In the genomic region with DNA sequence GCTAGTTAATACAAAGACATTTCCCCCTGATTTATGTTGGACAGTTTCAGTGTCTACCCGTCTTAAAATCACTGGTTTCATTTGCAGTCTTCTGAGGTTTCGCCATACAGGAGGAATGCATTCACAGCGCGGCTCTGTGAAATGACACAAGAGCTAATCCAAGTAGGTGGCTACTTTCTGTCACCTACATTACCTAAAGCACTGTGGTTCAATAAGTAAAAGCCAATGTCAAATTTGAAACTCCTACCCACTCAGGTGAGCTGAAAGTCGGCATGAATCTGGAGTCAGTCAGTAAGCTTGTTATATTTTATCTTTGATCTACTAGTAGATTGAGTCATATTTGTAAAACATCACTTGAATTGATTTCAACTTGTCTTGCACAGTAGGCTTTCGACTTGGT, we compare ENCODE assay signal across 18 cellular contexts.
A peak's percentile ranks its signal among the peaks of the same experiment; 100 is the strongest.
DNase-seq lines count a peak whose midpoint lies in the region; ATAC-seq and TF ChIP-seq lines count a peak whose summit lies in the region.
"Had no signal": no experiment of that assay in that cellular context is flagged by ENCODE, and none has a peak within 500 bp of the region (broad histone marks: within the 10 kb centered on the region; RNA-seq: fewer than 3 reads in every experiment).

No MANE protein-coding gene starts in this region.

- H3K4me1 ChIP-seq in Panc1 (ENCODE audit: control insufficient read depth, insufficient read depth, low read length) = peaks cover 5% of the 10 kb centered on the region; the same call in 1 of the 2 replicates
- H3K4me1 ChIP-seq: BE2C, Caco-2 had no signal

- intact Hi-C loops in activated CD4-positive, alpha-beta T cell treated with anti-CD3 and anti-CD28 coated beads for 36 hours (cut with DNase I, micrococcal nuclease) = loop anchor here (2.0 to 10.0 kb wide), 6 partner anchors 111 to 1516 kb away; no protein-coding TSS in a partner anchor
- intact Hi-C loops in Panc1 (cut with micrococcal nuclease; ENCODE audit: unreplicated experiment) = loop anchor here (5.0 to 10.0 kb wide), 3 partner anchors 121 to 529 kb away; no protein-coding TSS in a partner anchor

- POLR2A ChIA-PET in activated CD4-positive, alpha-beta T cell treated with anti-CD3 and anti-CD28 coated beads for 36 hours (lab: Charles Lee) = interaction anchor here (0.7 kb wide), 1 partner anchor 357 kb away, joined by 3 read pairs; no protein-coding TSS in a partner anchor
- POLR2A ChIA-PET in Panc1 (lab: Charles Lee) = no interaction called here

- no peak overlapping the region for H3K4me3 Mint-ChIP-seq in activated CD4-positive, alpha-beta T cell treated with anti-CD3 and anti-CD28 coated beads for 36 hours
- peak overlapping the region; percentile 17 for H3K4me3 Mint-ChIP-seq in activated naive CD4-positive, alpha-beta T cell treated with anti-CD3 and anti-CD28 coated beads, Interleukin-2, amount 50 U/mL, for 24 hours
- H3K4me3 Mint-ChIP-seq: CD4-positive, CD25-positive, alpha-beta regulatory T cell; HFFc6 had no signal

- H3K9me3 Mint-ChIP-seq in activated CD4-positive, alpha-beta T cell treated with anti-CD3 and anti-CD28 coated beads for 36 hours (ENCODE audit: low read depth) = no peaks in the 10 kb centered on the region
- H3K9me3 Mint-ChIP-seq in activated naive CD4-positive, alpha-beta T cell treated with anti-CD3 and anti-CD28 coated beads, Interleukin-2, amount 50 U/mL, for 24 hours = no peaks in the 10 kb centered on the region
- H3K9me3 Mint-ChIP-seq: HFFc6 had no signal

- H3K36me3 Mint-ChIP-seq in activated CD4-positive, alpha-beta T cell treated with anti-CD3 and anti-CD28 coated beads for 36 hours (ENCODE audit: low read depth) = no peaks in the 10 kb centered on the region
- no peaks in the 10 kb centered on the region for H3K36me3 Mint-ChIP-seq in activated naive CD4-positive, alpha-beta T cell treated with anti-CD3 and anti-CD28 coated beads, Interleukin-2, amount 50 U/mL, for 24 hours
- H3K36me3 Mint-ChIP-seq: CD4-positive, CD25-positive, alpha-beta regulatory T cell had no signal

- no peaks in the 10 kb centered on the region for H3K9me3 ChIP-seq in Panc1 (ENCODE audit: control insufficient read depth, insufficient read depth, low read depth, low read length)
- H3K9me3 ChIP-seq: BE2C, Caco-2 had no signal

- peaks cover 17% of the 10 kb centered on the region for H3K4me1 Mint-ChIP-seq in activated CD4-positive, alpha-beta T cell treated with anti-CD3 and anti-CD28 coated beads for 36 hours
- peaks cover 20% of the 10 kb centered on the region for H3K4me1 Mint-ChIP-seq in activated naive CD4-positive, alpha-beta T cell treated with anti-CD3 and anti-CD28 coated beads, Interleukin-2, amount 50 U/mL, for 24 hours

- in situ Hi-C loops in Panc1 (cut with HindIII; ENCODE audit: low pct_unique_long_range_greater_than_20kb, low sequenced_read_pairs) = no loop called here

- H3K27ac Mint-ChIP-seq in activated CD4-positive, alpha-beta T cell treated with anti-CD3 and anti-CD28 coated beads for 36 hours = no peak overlapping the region
- peak overlapping the region; percentile 14 for H3K27ac Mint-ChIP-seq in activated naive CD4-positive, alpha-beta T cell treated with anti-CD3 and anti-CD28 coated beads, Interleukin-2, amount 50 U/mL, for 24 hours
- H3K27ac Mint-ChIP-seq: CD4-positive, CD25-positive, alpha-beta regulatory T cell; HFFc6 had no signal

- no peak overlapping the region for H3K4me3 ChIP-seq in Panc1 (ENCODE audit: low read depth in 2 of 2, low read length in 2 of 2)

- H3K27me3 ChIP-seq in Panc1 (ENCODE audit: control insufficient read depth, insufficient read depth, low read length) = no peaks in the 10 kb centered on the region

- no TSS peak for BruUV-seq in Panc1 (replicated peaks; lab: Mats Ljungman, UMichigan)

- CTCF ChIA-PET in activated CD4-positive, alpha-beta T cell treated with anti-CD3 and anti-CD28 coated beads for 36 hours (lab: Charles Lee) = interaction anchor here (0.7 to 3.2 kb wide), 5 partner anchors 10 to 446 kb away, joined by 3 to 13 read pairs (median 4); no protein-coding TSS in a partner anchor
- CTCF ChIA-PET in Panc1 (lab: Charles Lee) = no interaction called here

- H3K27me3 Mint-ChIP-seq in activated CD4-positive, alpha-beta T cell treated with anti-CD3 and anti-CD28 coated beads for 36 hours = peaks cover 6% of the 10 kb centered on the region
- no peaks in the 10 kb centered on the region for H3K27me3 Mint-ChIP-seq in activated naive CD4-positive, alpha-beta T cell treated with anti-CD3 and anti-CD28 coated beads, Interleukin-2, amount 50 U/mL, for 24 hours

- TF ChIP-seq CTCF in Panc1 (IDR thresholded peaks at IDR 0.05) = no peak

- DNase-seq in activated CD4-positive, alpha-beta T cell treated with anti-CD3 and anti-CD28 coated beads for 36 hours = peak; percentile 24
- DNase-seq in activated CD4-positive, alpha-beta T cell treated with anti-CD3 and anti-CD28 coated beads, Interleukin-2, amount 50 U/mL, for 4 hours = no peak
- DNase-seq in activated naive CD4-positive, alpha-beta T cell treated with anti-CD3 and anti-CD28 coated beads, Interleukin-2, amount 50 U/mL, for 16 hours = no peak
- DNase-seq in Panc1 (ENCODE audit: low read depth, low spot score) (no peak), superior temporal gyrus (ENCODE audit: extremely low spot score) (peak; percentile 10), cortex of kidney (lab: John Stamatoyannopoulos, UW) (no peak)
- DNase-seq: BE2C; Caco-2; H7; HFFc6; KBM-7; NCI-H1417 treated with DMSO at 0.1 percent for 48 hours; NCI-H187 treated with DMSO at 0.1 percent for 48 hours; NCI-H69; NK-92 treated with Interleukin-12 subunit alpha and Interleukin-12 subunit beta, amount 100 ng/mL, for 24 hours had no signal

- no peaks in the 10 kb centered on the region for H3K36me3 ChIP-seq in Panc1 (ENCODE audit: control insufficient read depth, insufficient read depth, low read length)
- H3K36me3 ChIP-seq: BE2C had no signal

- peak overlapping the region; percentile 63; the same call in 1 of the 2 replicates for H3K27ac ChIP-seq in Panc1 (ENCODE audit: low read length)

- peak; percentile 65 for ATAC-seq in activated CD4-positive, alpha-beta T cell treated with anti-CD3 and anti-CD28 coated beads for 36 hours
- ATAC-seq in Panc1 = no peak
- ATAC-seq: Right ventricle myocardium inferior had no signal

Comparison
In these comparisons a context has a peak if more than half of its experiments do, and no peak if none do; other contexts are left out.
1. DNase-seq: peak in activated CD4-positive, alpha-beta T cell treated with anti-CD3 and anti-CD28 coated beads for 36 hours (single experiment) and superior temporal gyrus (single experiment); none in activated CD4-positive, alpha-beta T cell treated with anti-CD3 and anti-CD28 coated beads, Interleukin-2, amount 50 U/mL, for 4 hours (0 of 2), activated naive CD4-positive, alpha-beta T cell treated with anti-CD3 and anti-CD28 coated beads, Interleukin-2, amount 50 U/mL, for 16 hours (single experiment), Panc1 (single experiment) and cortex of kidney (single experiment).